In genomic region chr1:228275435-228276342, GRCh38 we compare ENCODE assay signal across 8 cellular contexts.
A peak's percentile ranks its signal among the peaks of the same experiment; 100 is the strongest.
DNase-seq lines count a peak whose midpoint lies in the region; ATAC-seq, FAIRE-seq and TF ChIP-seq lines count a peak whose summit lies in the region.

No MANE protein-coding gene starts in this region.

- peak overlapping the region; percentile 63 for H3K4me3 ChIP-seq in neural cell (ENCODE audit: low read length)

- H3K27me3 Mint-ChIP-seq in stimulated activated naive B cell treated with anti-CD40 and anti-IgM and Interleukin-4, amounts not matched to agents 10 μg/mL and 1 μg/mL and 100 μg/mL, for 72 hours: no peaks in the 10 kb centered on the region

- no peak overlapping the region for H3K4me2 ChIP-seq in neural cell (ENCODE audit: low read length)

- H3K9me3 Mint-ChIP-seq in stimulated activated naive B cell treated with anti-CD40 and anti-IgM and Interleukin-4, amounts not matched to agents 10 μg/mL and 1 μg/mL and 100 μg/mL, for 72 hours: no peaks in the 10 kb centered on the region

- no peaks in the 10 kb centered on the region for H3K9me2 ChIP-seq in neural cell (ENCODE audit: insufficient read depth, low read length)

- H3K9ac ChIP-seq in neural cell (ENCODE audit: low read length): peak overlapping the region; percentile 42

- H3K9me3 ChIP-seq in neural cell (ENCODE audit: low read length): no peaks in the 10 kb centered on the region

- FAIRE-seq in GM12891 (lab: Jason Lieb, UNC): peak; percentile 48

- TF ChIP-seq POLR2A in GM12891 (IDR thresholded peaks at IDR 0.05; ENCODE audit: low read depth, low read length): no peak

- H2AFZ ChIP-seq in neural cell (ENCODE audit: low read depth, low read length): peak overlapping the region; percentile 45

- no peaks in the 10 kb centered on the region for H3K36me3 ChIP-seq in neural cell (ENCODE audit: insufficient read depth, low read length)

- TF ChIP-seq EP300 in neural cell (conservative IDR thresholded peaks at IDR 0.05; ENCODE audit: poor library complexity, severe bottlenecking): no peak

- peaks cover 10 to 29% of the 10 kb centered on the region in 2 donors for H3K4me1 Mint-ChIP-seq in stimulated activated naive B cell treated with anti-CD40 and anti-IgM and Interleukin-4, amounts not matched to agents 10 μg/mL and 1 μg/mL and 100 μg/mL, for 72 hours

- H3K27me3 ChIP-seq in neural cell (ENCODE audit: insufficient read depth, low read depth, low read length): peaks cover 3% of the 10 kb centered on the region

- peaks cover 3 to 9% of the 10 kb centered on the region in 2 donors for H3K36me3 Mint-ChIP-seq in stimulated activated naive B cell treated with anti-CD40 and anti-IgM and Interleukin-4, amounts not matched to agents 10 μg/mL and 1 μg/mL and 100 μg/mL, for 72 hours

- no peaks in the 10 kb centered on the region for H3K79me2 ChIP-seq in neural cell (replicated peaks; ENCODE audit: insufficient read depth, low read length)

- ATAC-seq in HG03354 (IDR thresholded peaks at IDR 0.05; ENCODE audit: poor library complexity, severe bottlenecking, unreplicated experiment): peak; percentile 74
- peak; percentile 91 for ATAC-seq in stimulated activated naive B cell treated with anti-CD40 and anti-IgM and Interleukin-4, amounts not matched to agents 10 μg/mL and 1 μg/mL and 100 μg/mL, for 72 hours (replicated peaks)
- no peak for ATAC-seq in HG02973 (IDR thresholded peaks at IDR 0.05; ENCODE audit: unreplicated experiment)

- H3F3A ChIP-seq in neural cell (ENCODE audit: insufficient read depth, low read length, poor library complexity, severe bottlenecking): no peaks in the 10 kb centered on the region

- TF ChIP-seq RAD21 in neural cell (conservative IDR thresholded peaks at IDR 0.05): no peak

- no peaks in the 10 kb centered on the region for H4K20me1 ChIP-seq in neural cell (ENCODE audit: insufficient read depth)

- no peak overlapping the region for H3K27ac ChIP-seq in neural cell (ENCODE audit: low read length)

- peak overlapping the region; percentile 80 to 84 for H3K4me3 Mint-ChIP-seq in stimulated activated naive B cell treated with anti-CD40 and anti-IgM and Interleukin-4, amounts not matched to agents 10 μg/mL and 1 μg/mL and 100 μg/mL, for 72 hours

- DNase-seq in GM12891 (ENCODE audit: insufficient read length, low spot score) (peak; percentile 88), RPMI7951 (ENCODE audit: low read depth) (peak; percentile 67), foreskin melanocyte (peak; percentile 65)
- DNase-seq in activated naive CD4-positive, alpha-beta T cell (lab: John Stamatoyannopoulos, UW): peak; percentile 27 to 86 (median 73)
- DNase-seq in stimulated activated naive B cell treated with anti-CD40 and anti-IgM and Interleukin-4, amounts not matched to agents 10 μg/mL and 1 μg/mL and 100 μg/mL, for 72 hours: peak; percentile 64

- no peak for TF ChIP-seq CTCF in neural cell (IDR thresholded peaks at IDR 0.05; ENCODE audit: poor library complexity, severe bottlenecking)

- H3K27ac Mint-ChIP-seq in stimulated activated naive B cell treated with anti-CD40 and anti-IgM and Interleukin-4, amounts not matched to agents 10 μg/mL and 1 μg/mL and 100 μg/mL, for 72 hours: peak overlapping the region; percentile 76

TF ChIP-seq in GM12891, 5 proteins besides CTCF, POLR2A, EP300 and RAD21:
- TF ChIP-seq TAF1 (IDR thresholded peaks at IDR 0.05; ENCODE audit: low read depth, low read length): no peak
- TF ChIP-seq SPI1 (IDR thresholded peaks at IDR 0.05; ENCODE audit: low read depth, low read length): no peak
- no peak for TF ChIP-seq POU2F2 (IDR thresholded peaks at IDR 0.05; ENCODE audit: low read depth, low read length)
TF ChIP-seq in GM12891: peak in this region for 0.

TF ChIP-seq in neural cell, 6 proteins besides CTCF, POLR2A, EP300 and RAD21:
- TF ChIP-seq TAF1 (IDR thresholded peaks at IDR 0.05; ENCODE audit: low read depth): no peak
- no peak for TF ChIP-seq REST (IDR thresholded peaks at IDR 0.05; ENCODE audit: borderline replicate concordance)
- no peak for TF ChIP-seq MXI1 (conservative IDR thresholded peaks at IDR 0.05; ENCODE audit: poor library complexity, severe bottlenecking)
- TF ChIP-seq SMC3 (conservative IDR thresholded peaks at IDR 0.05; ENCODE audit: poor library complexity): no peak
- no peak for TF ChIP-seq EZH2 (IDR thresholded peaks at IDR 0.05; ENCODE audit: borderline replicate concordance, insufficient read depth, low read length, poor library complexity, severe bottlenecking)
- TF ChIP-seq POLR2AphosphoS5 (IDR thresholded peaks at IDR 0.05): no peak
TF ChIP-seq in neural cell: peak in this region for 0.
